8 cellular contexts compared by ENCODE assay signal in the genomic region with DNA sequence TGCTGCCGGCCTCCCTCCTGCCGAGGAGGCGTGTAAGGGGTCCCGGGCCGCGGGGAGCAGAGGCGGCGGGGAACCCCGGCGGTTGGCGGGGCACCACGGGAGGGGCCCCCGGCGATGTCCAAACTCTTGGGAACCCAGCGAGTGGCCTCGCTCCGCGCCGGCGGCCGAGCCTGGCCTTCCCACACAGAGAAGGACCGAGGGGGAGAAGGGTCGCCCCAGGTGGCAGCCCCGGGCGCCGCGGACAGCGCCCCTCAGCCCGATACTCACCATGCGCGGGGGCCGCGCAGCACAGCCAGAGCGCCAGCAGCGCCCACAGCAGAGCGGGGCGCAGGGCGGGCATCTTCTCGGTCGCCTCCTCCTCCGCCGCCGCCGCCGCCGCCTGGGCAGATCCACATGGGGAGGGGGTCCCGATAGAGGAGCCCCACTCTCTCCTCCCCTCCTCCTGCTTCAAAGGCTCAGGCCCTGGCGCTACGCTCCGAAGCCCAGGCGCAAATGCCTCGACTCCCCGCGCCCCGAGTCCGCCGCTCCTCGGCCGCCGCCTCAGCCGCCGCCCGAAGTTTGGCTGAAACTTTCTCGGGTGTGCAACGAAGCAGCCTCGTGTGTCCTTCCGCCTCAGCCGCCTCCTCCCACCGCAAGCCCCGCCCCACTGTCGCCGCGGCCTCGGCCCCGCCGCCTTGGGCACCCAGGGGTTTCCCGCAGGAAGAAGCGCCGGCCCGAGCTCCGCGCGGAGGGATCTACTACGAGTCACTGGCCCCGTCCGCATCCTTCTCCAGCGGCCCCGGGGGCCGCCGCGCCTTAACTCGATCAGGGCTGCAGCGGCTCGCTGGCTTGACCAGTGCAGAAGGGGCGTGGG. TPM values are rescaled to one million over a fixed set of nuclear protein-coding genes. Genes with fewer than 3 reads are reported as not detected.
DNase-seq lines count a peak whose midpoint lies in the region; ATAC-seq and TF ChIP-seq lines count a peak whose summit lies in the region.
"Not testable (repeated sequence)": the region's sequence is repeated elsewhere in the genome, so short reads cannot be mapped to it uniquely, and the experiment has no call there.

TSS of gene NOTCH2 (minus strand) at position 596 of the 853 bp plus-strand sequence. CDS start at position 340, 256 bp downstream.

- H3K4me2 ChIP-seq in BLaER1 = peak within 1 kb of the TSS; percentile 49

- POLR2A ChIA-PET in HEK293 (lab: Yijun Ruan, JAX); naive thymus-derived CD8-positive, alpha-beta T cell (lab: Charles Lee): not testable (repeated sequence)

- peaks cover 4 to 14% (median 6%) of the 10 kb centered on the region in 4 donors for H3K4me1 Mint-ChIP-seq in naive thymus-derived CD8-positive, alpha-beta T cell

- H3K4me3 ChIP-seq in BLaER1 = peak within 1 kb of the TSS; percentile 72
- peak within 1 kb of the TSS; percentile 52 for H3K4me3 ChIP-seq in HEK293 (ENCODE audit: low read depth, low read length)

- peaks cover 19% of the 10 kb centered on the region; the same call in 1 of the 2 replicates for H4K20me1 ChIP-seq in BLaER1

- TF ChIP-seq CTCF in HEK293 (tag by site-specific recombination; IDR thresholded peaks at IDR 0.05) = peak; percentile 22; the same call in 1 of the 2 replicates

- not testable (repeated sequence) for H3K9me3 Mint-ChIP-seq in naive thymus-derived CD8-positive, alpha-beta T cell

- DNase-seq in NCI-H82 (lab: John Stamatoyannopoulos, UW) = peak; percentile 55
- peak; percentile 17 for DNase-seq in activated CD4-positive, CD25-positive, alpha-beta regulatory T cell treated with anti-CD3 and anti-CD28 coated beads, Interleukin-2, amount 50 U/mL, for 16 hours (ENCODE audit: low read depth, low spot score)
- DNase-seq in glomerular endothelial cell (ENCODE audit: extremely low read depth, low read depth, low spot score) = not testable (repeated sequence)
- DNase-seq in naive thymus-derived CD8-positive, alpha-beta T cell = peak; percentile 41 to 83 (median 73)
- DNase-seq in stimulated activated CD4-positive, alpha-beta T cell treated with anti-CD3 and anti-CD28 coated beads, TNF-alpha, amount 100 ng/mL, for 4 hours (ENCODE audit: low read depth in 3 of 3) = peak; percentile 44 to 51 (median 45)

- not testable (repeated sequence) for H3K36me3 Mint-ChIP-seq in naive thymus-derived CD8-positive, alpha-beta T cell

- H3K4me3 Mint-ChIP-seq in naive thymus-derived CD8-positive, alpha-beta T cell = peak within 1 kb of the TSS; percentile 36 to 78 (median 57)

- WGBS in adipose tissue, 3 donors = 0 to 2% (median 1%) methylated on average over 16 to 48 of the region's 95 CpGs

- not testable (repeated sequence) for H3K9me3 ChIP-seq in BLaER1; HEK293 (ENCODE audit: control insufficient read depth, insufficient read depth, low read depth, low read length)

- CTCF ChIA-PET in HEK293 (lab: Yijun Ruan, JAX) = not testable (repeated sequence)

- peak; percentile 79 to 80 for ATAC-seq in naive thymus-derived CD8-positive, alpha-beta T cell

- not testable (repeated sequence) for H3K36me3 ChIP-seq in BLaER1; HEK293 (ENCODE audit: control insufficient read depth in 2 of 2, insufficient read depth in 1 of 2, low read length in 2 of 2)

- peak within 1 kb of the TSS in 1 of 10 donors; percentile 53 for H3K27ac Mint-ChIP-seq in naive thymus-derived CD8-positive, alpha-beta T cell

- peak within 1 kb of the TSS; percentile 70 for H3K27ac ChIP-seq in BLaER1
- H3K27ac ChIP-seq in HEK293 (ENCODE audit: extremely low read depth, low read depth, low read length) = peak within 1 kb of the TSS; percentile 24; the same call in 1 of the 2 replicates
- not testable (repeated sequence) for H3K27ac ChIP-seq in adipose tissue (ENCODE audit: low read depth, low read length)

- not testable (repeated sequence) for H3K27me3 Mint-ChIP-seq in naive thymus-derived CD8-positive, alpha-beta T cell

- H3K9ac ChIP-seq in BLaER1 = peak within 1 kb of the TSS; percentile 76

- H3K27me3 ChIP-seq in BLaER1 = not testable (repeated sequence)

- H3K4me1 ChIP-seq in BLaER1; HEK293 (ENCODE audit: control insufficient read depth, insufficient read depth, low read length): not testable (repeated sequence)

TF ChIP-seq in HEK293, 187 proteins besides CTCF, POLR2A, EP300 and RAD21 (continues in another document):
- TF ChIP-seq ZNF335 (tag by site-specific recombination; conservative IDR thresholded peaks at IDR 0.05) = peak; percentile 63
- peak; percentile 69 for TF ChIP-seq KLF8 (tag by site-specific recombination; IDR thresholded peaks at IDR 0.05)
- 0 out of 2 replicates have a peak, but pooled peaks have one; percentile 8 for TF ChIP-seq PRDM1 (tag by site-specific recombination; IDR thresholded peaks at IDR 0.05)
- TF ChIP-seq, protein P1, sequence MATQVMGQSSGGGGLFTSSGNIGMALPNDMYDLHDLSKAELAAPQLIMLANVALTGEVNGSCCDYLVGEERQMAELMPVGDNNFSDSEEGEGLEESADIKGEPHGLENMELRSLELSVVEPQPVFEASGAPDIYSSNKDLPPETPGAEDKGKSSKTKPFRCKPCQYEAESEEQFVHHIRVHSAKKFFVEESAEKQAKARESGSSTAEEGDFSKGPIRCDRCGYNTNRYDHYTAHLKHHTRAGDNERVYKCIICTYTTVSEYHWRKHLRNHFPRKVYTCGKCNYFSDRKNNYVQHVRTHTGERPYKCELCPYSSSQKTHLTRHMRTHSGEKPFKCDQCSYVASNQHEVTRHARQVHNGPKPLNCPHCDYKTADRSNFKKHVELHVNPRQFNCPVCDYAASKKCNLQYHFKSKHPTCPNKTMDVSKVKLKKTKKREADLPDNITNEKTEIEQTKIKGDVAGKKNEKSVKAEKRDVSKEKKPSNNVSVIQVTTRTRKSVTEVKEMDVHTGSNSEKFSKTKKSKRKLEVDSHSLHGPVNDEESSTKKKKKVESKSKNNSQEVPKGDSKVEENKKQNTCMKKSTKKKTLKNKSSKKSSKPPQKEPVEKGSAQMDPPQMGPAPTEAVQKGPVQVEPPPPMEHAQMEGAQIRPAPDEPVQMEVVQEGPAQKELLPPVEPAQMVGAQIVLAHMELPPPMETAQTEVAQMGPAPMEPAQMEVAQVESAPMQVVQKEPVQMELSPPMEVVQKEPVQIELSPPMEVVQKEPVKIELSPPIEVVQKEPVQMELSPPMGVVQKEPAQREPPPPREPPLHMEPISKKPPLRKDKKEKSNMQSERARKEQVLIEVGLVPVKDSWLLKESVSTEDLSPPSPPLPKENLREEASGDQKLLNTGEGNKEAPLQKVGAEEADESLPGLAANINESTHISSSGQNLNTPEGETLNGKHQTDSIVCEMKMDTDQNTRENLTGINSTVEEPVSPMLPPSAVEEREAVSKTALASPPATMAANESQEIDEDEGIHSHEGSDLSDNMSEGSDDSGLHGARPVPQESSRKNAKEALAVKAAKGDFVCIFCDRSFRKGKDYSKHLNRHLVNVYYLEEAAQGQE (tag by site-specific recombination; IDR thresholded peaks at IDR 0.05) = 0 out of 2 replicates have a peak, but pooled peaks have one; percentile 40
- 0 out of 2 replicates have a peak, but pooled peaks have one; percentile 27 for TF ChIP-seq ZBTB17 (tag by site-specific recombination; IDR thresholded peaks at IDR 0.05)
- TF ChIP-seq, protein P2, sequence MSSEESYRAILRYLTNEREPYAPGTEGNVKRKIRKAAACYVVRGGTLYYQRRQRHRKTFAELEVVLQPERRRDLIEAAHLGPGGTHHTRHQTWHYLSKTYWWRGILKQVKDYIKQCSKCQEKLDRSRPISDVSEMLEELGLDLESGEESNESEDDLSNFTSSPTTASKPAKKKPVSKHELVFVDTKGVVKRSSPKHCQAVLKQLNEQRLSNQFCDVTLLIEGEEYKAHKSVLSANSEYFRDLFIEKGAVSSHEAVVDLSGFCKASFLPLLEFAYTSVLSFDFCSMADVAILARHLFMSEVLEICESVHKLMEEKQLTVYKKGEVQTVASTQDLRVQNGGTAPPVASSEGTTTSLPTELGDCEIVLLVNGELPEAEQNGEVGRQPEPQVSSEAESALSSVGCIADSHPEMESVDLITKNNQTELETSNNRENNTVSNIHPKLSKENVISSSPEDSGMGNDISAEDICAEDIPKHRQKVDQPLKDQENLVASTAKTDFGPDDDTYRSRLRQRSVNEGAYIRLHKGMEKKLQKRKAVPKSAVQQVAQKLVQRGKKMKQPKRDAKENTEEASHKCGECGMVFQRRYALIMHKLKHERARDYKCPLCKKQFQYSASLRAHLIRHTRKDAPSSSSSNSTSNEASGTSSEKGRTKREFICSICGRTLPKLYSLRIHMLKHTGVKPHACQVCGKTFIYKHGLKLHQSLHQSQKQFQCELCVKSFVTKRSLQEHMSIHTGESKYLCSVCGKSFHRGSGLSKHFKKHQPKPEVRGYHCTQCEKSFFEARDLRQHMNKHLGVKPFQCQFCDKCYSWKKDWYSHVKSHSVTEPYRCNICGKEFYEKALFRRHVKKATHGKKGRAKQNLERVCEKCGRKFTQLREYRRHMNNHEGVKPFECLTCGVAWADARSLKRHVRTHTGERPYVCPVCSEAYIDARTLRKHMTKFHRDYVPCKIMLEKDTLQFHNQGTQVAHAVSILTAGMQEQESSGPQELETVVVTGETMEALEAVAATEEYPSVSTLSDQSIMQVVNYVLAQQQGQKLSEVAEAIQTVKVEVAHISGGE (tag by site-specific recombination; conservative IDR thresholded peaks at IDR 0.05; ENCODE audit: low read depth) = 0 out of 2 replicates have a peak, but pooled peaks have one; percentile 30
- TF ChIP-seq GLIS2 (tag by site-specific recombination; IDR thresholded peaks at IDR 0.05) = peak; percentile 73

RNA-seq across cellular contexts. Expression of gene NOTCH2, which starts in this region (rescaled TPM):
- polyA plus RNA-seq in adipose tissue = 10 to 100 TPM in 2 of 3 donors, 1 to 10 TPM in 1; 6.4 to 29.0 (median 15.4) TPM
- total RNA-seq in glomerular endothelial cell = 27.6 and 48.8 TPM in 2 replicates
- total RNA-seq in naive thymus-derived CD8-positive, alpha-beta T cell = 10 to 100 TPM; 57.8 to 65.2 TPM
- 10 to 100 TPM; 17.8 to 21.6 (median 20.2) TPM for polyA plus RNA-seq in naive thymus-derived CD8-positive, alpha-beta T cell
